9 cellular contexts compared by ENCODE assay signal in genomic region chr2:197075754-197076337, GRCh38.
DNase-seq lines count a peak whose midpoint lies in the region; ATAC-seq and TF ChIP-seq lines count a peak whose summit lies in the region.
"Had no signal": no experiment of that assay in that cellular context is flagged by ENCODE, and none has a peak within 500 bp of the region (broad histone marks: within the 10 kb centered on the region; RNA-seq: fewer than 3 reads in every experiment).

No MANE protein-coding gene starts in this region.

- CTCF ChIA-PET in activated naive CD4-positive, alpha-beta T cell treated with anti-CD3 and anti-CD28 coated beads for 36 hours (lab: Charles Lee) = interaction anchor here (0.7 to 2.1 kb wide), 12 partner anchors 11 to 703 kb away, joined by 3 to 8 read pairs (median 3); no protein-coding TSS in a partner anchor

- intact Hi-C loops in activated naive CD4-positive, alpha-beta T cell treated with anti-CD3 and anti-CD28 coated beads for 36 hours (cut with micrococcal nuclease) = loop anchor here (1.0 to 2.0 kb wide), 3 partner anchors 149 to 302 kb away; partner anchors contain the start of genes ANKRD44 and PGAP1
- intact Hi-C loops in right cardiac atrium (cut with DNase I) = no loop called here

- ATAC-seq in HG03097 (IDR thresholded peaks at IDR 0.05; ENCODE audit: low FRiP score, unreplicated experiment) (no peak), right cardiac atrium (no peak)

- H3K9me3 ChIP-seq in OCI-LY3 (ENCODE audit: insufficient read depth, low read length) (no peaks in the 10 kb centered on the region), smooth muscle cell (replicated peaks; ENCODE audit: low read depth) (no peaks in the 10 kb centered on the region), right cardiac atrium (ENCODE audit: control insufficient read depth, low read length) (no peaks in the 10 kb centered on the region)

- peaks cover 51% of the 10 kb centered on the region for H3K36me3 Mint-ChIP-seq in activated naive CD4-positive, alpha-beta T cell treated with anti-CD3 and anti-CD28 coated beads for 36 hours (ENCODE audit: low read depth)

- no peak overlapping the region for H3K4me3 Mint-ChIP-seq in activated naive CD4-positive, alpha-beta T cell treated with anti-CD3 and anti-CD28 coated beads for 36 hours

- H3K27ac Mint-ChIP-seq in activated naive CD4-positive, alpha-beta T cell treated with anti-CD3 and anti-CD28 coated beads for 36 hours = no peak overlapping the region

- peaks cover 44% of the 10 kb centered on the region for H3K4me1 Mint-ChIP-seq in activated naive CD4-positive, alpha-beta T cell treated with anti-CD3 and anti-CD28 coated beads for 36 hours (ENCODE audit: low read depth)

- 77% methylated on average over 7 of the region's 7 CpGs for WGBS in smooth muscle cell (ENCODE audit: low lambda C conversion rate)
- WGBS in right cardiac atrium = 92% methylated on average over 7 of the region's 7 CpGs

- no peaks in the 10 kb centered on the region for H3K27me3 ChIP-seq in OCI-LY3 (ENCODE audit: low read depth, low read length)
- H3K27me3 ChIP-seq in smooth muscle cell (ENCODE audit: low read depth) = no peaks in the 10 kb centered on the region
- no peaks in the 10 kb centered on the region for H3K27me3 ChIP-seq in right cardiac atrium (ENCODE audit: control insufficient read depth, insufficient read depth)

- H3K27ac ChIP-seq in OCI-LY3 (ENCODE audit: low read length) = no peak overlapping the region
- no peak overlapping the region for H3K27ac ChIP-seq in smooth muscle cell (ENCODE audit: low read depth)
- no peak overlapping the region for H3K27ac ChIP-seq in right cardiac atrium (ENCODE audit: low read length)

- TF ChIP-seq CTCF in OCI-LY3 (IDR thresholded peaks at IDR 0.05; ENCODE audit: low read depth, low read length) = peak; percentile 62
- peak; percentile 46 for TF ChIP-seq CTCF in smooth muscle cell (IDR thresholded peaks at IDR 0.05; ENCODE audit: borderline replicate concordance, insufficient read depth, poor library complexity, severe bottlenecking)

- no peaks in the 10 kb centered on the region for H4K20me1 ChIP-seq in OCI-LY3 (ENCODE audit: insufficient read depth, low read length)
- no peaks in the 10 kb centered on the region for H4K20me1 ChIP-seq in smooth muscle cell (ENCODE audit: low read depth)

- H3F3A ChIP-seq in smooth muscle cell (ENCODE audit: low read depth) = no peaks in the 10 kb centered on the region

- H3K4me1 ChIP-seq in OCI-LY3 (ENCODE audit: low read length) (no peaks in the 10 kb centered on the region), smooth muscle cell (ENCODE audit: low read depth) (peaks cover 5% of the 10 kb centered on the region), right cardiac atrium (ENCODE audit: control insufficient read depth, insufficient read depth, low read length) (peaks cover 8% of the 10 kb centered on the region)

- no peaks in the 10 kb centered on the region for H3K79me2 ChIP-seq in OCI-LY3 (ENCODE audit: low read length)
- H3K79me2 ChIP-seq in smooth muscle cell (ENCODE audit: low read depth) = no peaks in the 10 kb centered on the region

- H3K36me3 ChIP-seq in OCI-LY3 (replicated peaks; ENCODE audit: low read depth, low read length) (peaks cover 5% of the 10 kb centered on the region), smooth muscle cell (ENCODE audit: low read depth) (no peaks in the 10 kb centered on the region)

- H3K27me3 Mint-ChIP-seq in activated naive CD4-positive, alpha-beta T cell treated with anti-CD3 and anti-CD28 coated beads for 36 hours (ENCODE audit: low read depth) = no peaks in the 10 kb centered on the region

- H3K9ac ChIP-seq in OCI-LY3 (ENCODE audit: low read length) (no peak overlapping the region), smooth muscle cell (ENCODE audit: low read depth) (no peak overlapping the region)

- H2AFZ ChIP-seq in OCI-LY3 (ENCODE audit: low read depth, low read length) (no peak overlapping the region), smooth muscle cell (ENCODE audit: low read depth) (no peak overlapping the region)

- no peaks in the 10 kb centered on the region for H3K9me3 Mint-ChIP-seq in activated naive CD4-positive, alpha-beta T cell treated with anti-CD3 and anti-CD28 coated beads for 36 hours

- peak; percentile 35 for DNase-seq in activated naive CD4-positive, alpha-beta T cell treated with anti-CD3 and anti-CD28 coated beads for 36 hours
- DNase-seq in activated naive CD4-positive, alpha-beta T cell treated with anti-CD3 and anti-CD28 coated beads, Interleukin-2, amount 50 U/mL, for 16 hours = no peak
- DNase-seq in erythroblast (lab: John Stamatoyannopoulos, UW) = peak; percentile 14 to 50
- DNase-seq in smooth muscle cell (lab: John Stamatoyannopoulos, UW; ENCODE audit: unreplicated experiment) = no peak
- no peak for DNase-seq in right cardiac atrium
- no peak for DNase-seq in stimulated activated naive CD4-positive, alpha-beta T cell treated with Interleukin-2 at 50 U/mL for 16 hours (lab: John Stamatoyannopoulos, UW)
- DNase-seq: stimulated activated CD4-positive, alpha-beta T cell treated with anti-CD3 and anti-CD28 coated beads, Interleukin-4, amount 100 ng/mL, for 1 hour had no signal

- H3K4me3 ChIP-seq in OCI-LY3 (ENCODE audit: low read length) (no peak overlapping the region), smooth muscle cell (no peak overlapping the region), right cardiac atrium (ENCODE audit: low read length) (no peak overlapping the region)

- H3K4me2 ChIP-seq in OCI-LY3 (ENCODE audit: low read length) (no peak overlapping the region), smooth muscle cell (no peak overlapping the region)

- no peak for TF ChIP-seq POLR2A in erythroblast (IDR thresholded peaks at IDR 0.05; ENCODE audit: low read length)

Comparison
In these comparisons a context has a peak if more than half of its experiments do, and no peak if none do; other contexts are left out.
1. DNase-seq: peak in activated naive CD4-positive, alpha-beta T cell treated with anti-CD3 and anti-CD28 coated beads for 36 hours (single experiment) and erythroblast (2 of 2); none in activated naive CD4-positive, alpha-beta T cell treated with anti-CD3 and anti-CD28 coated beads, Interleukin-2, amount 50 U/mL, for 16 hours (single experiment), smooth muscle cell (single experiment), right cardiac atrium (0 of 3) and stimulated activated naive CD4-positive, alpha-beta T cell treated with Interleukin-2 at 50 U/mL for 16 hours (single experiment).